ENCODE assay signal across 28 cellular contexts in the genomic region with DNA sequence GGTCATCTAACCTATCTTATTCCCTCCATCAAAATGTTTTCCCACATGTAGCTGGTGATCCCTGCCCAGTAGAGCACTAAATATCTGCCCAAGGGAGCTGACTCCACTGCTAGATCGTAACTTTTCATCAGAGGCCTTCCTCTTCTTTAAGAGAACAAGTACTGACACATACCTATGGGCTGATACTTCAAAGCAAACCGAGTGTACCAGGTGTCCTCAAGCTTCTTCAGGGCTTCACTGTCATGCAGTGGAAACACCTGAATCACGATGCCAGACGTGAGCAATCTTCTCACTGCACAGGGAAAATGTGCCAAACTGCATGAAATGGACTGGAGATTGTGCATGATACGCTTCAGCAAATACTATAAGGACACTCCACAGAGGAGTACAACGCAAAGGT.
"Had no signal": no experiment of that assay in that cellular context is flagged by ENCODE, and none has a peak within 500 bp of the region (broad histone marks: within the 10 kb centered on the region; RNA-seq: fewer than 3 reads in every experiment).

No MANE protein-coding gene starts in this region.

- FAIRE-seq: endothelial cell of umbilical vein, frontal cortex had no signal

- H3K27me3 ChIP-seq: ascending aorta, esophagus squamous epithelium, left lung, neural progenitor cell, spleen, suprapubic skin, tibial nerve had no signal

- H3K27ac ChIP-seq: ascending aorta, esophagus squamous epithelium, left lung, lower lobe of right lung, neural progenitor cell, spleen, suprapubic skin, tibial nerve, VCaP had no signal

- H3K4me1 ChIP-seq: lower lobe of right lung, suprapubic skin had no signal

- H3K9me3 Mint-ChIP-seq: activated naive CD8-positive, alpha-beta T cell treated with anti-CD3 and anti-CD28 coated beads, Interleukin-2, amount 10 ng/mL, durations not matched to agents 7 days and 5 days; activated T-helper 1 cell treated with anti-CD3 and anti-CD28 coated beads, Interleukin-12 subunit alpha, Interleukin-12 subunit beta, Interleukin-2, Interleukin-4 antibody, amounts not matched to agents 30 ng/mL and 10 ng/mL and 1 ng/mL, durations not matched to agents 14 hours and 24 hours and 36 hours; brain; natural killer cell; neural progenitor cell; T-helper 2 cell treated with Interferon-gamma antibody and Interleukin-4, amounts not matched to agents 5 μg/mL and 100 μg/mL, for 36 hours had no signal

- H3K36me3 Mint-ChIP-seq: natural killer cell had no signal

- H3K36me3 ChIP-seq: neural progenitor cell had no signal

- H3K4me3 ChIP-seq: ascending aorta, esophagus squamous epithelium, left lung, lower lobe of right lung, neural progenitor cell, spleen, suprapubic skin, tibial nerve had no signal

- H3K4me2 ChIP-seq: neural progenitor cell had no signal

- H3K27me3 Mint-ChIP-seq: activated naive CD4-positive, alpha-beta T cell treated with anti-CD3 and anti-CD28 coated beads, Interleukin-2, amount 10 ng/mL, durations not matched to agents 7 days and 5 days; activated naive CD8-positive, alpha-beta T cell treated with anti-CD3 and anti-CD28 coated beads, Interleukin-2, amount 10 ng/mL, durations not matched to agents 7 days and 5 days; brain had no signal

- H3K9ac ChIP-seq: neural progenitor cell had no signal

- H3K9me3 ChIP-seq: ascending aorta, esophagus squamous epithelium, left lung, lower lobe of right lung, spleen, suprapubic skin, tibial nerve had no signal

- H3K4me1 Mint-ChIP-seq: natural killer cell had no signal

- DNase-seq: activated CD4-positive, alpha-beta T cell treated with anti-CD3 and anti-CD28 coated beads for 48 hours; activated CD4-positive, alpha-beta T cell treated with anti-CD3 and anti-CD28 coated beads, Interleukin-2, amount 50 U/mL, for 48 hours; activated CD8-positive, alpha-beta memory T cell treated with anti-CD3 and anti-CD28 coated beads for 24 hours; activated gamma-delta T cell; activated naive CD4-positive, alpha-beta T cell treated with anti-CD3 and anti-CD28 coated beads, Interleukin-2, amount 10 ng/mL, durations not matched to agents 7 days and 5 days; activated naive CD8-positive, alpha-beta T cell treated with anti-CD3 and anti-CD28 coated beads, Interleukin-2, amount 10 ng/mL, durations not matched to agents 7 days and 5 days; caudate nucleus; cortex of kidney; esophagus squamous epithelium; left lung; lower lobe of right lung; mesendoderm; natural killer cell; occipital lobe; right cardiac atrium; spleen; stimulated activated naive CD4-positive, alpha-beta T cell had no signal

- ATAC-seq: activated CD4-positive, CD25-positive, alpha-beta regulatory T cell treated with anti-CD3 and anti-CD28 coated beads, Interleukin-2, amount 50 U/mL, for 24 hours; left lung; lower lobe of right lung; natural killer cell; right cardiac atrium had no signal

- H2AFZ ChIP-seq: neural progenitor cell had no signal

- H3K4me3 Mint-ChIP-seq: activated naive CD4-positive, alpha-beta T cell treated with anti-CD3 and anti-CD28 coated beads, Interleukin-2, amount 10 ng/mL, durations not matched to agents 7 days and 5 days; activated naive CD8-positive, alpha-beta T cell treated with anti-CD3 and anti-CD28 coated beads, Interleukin-2, amount 10 ng/mL, durations not matched to agents 7 days and 5 days; activated T-helper 1 cell treated with anti-CD3 and anti-CD28 coated beads, Interleukin-12 subunit alpha, Interleukin-12 subunit beta, Interleukin-2, Interleukin-4 antibody, amounts not matched to agents 30 ng/mL and 10 ng/mL and 1 ng/mL, durations not matched to agents 14 hours and 24 hours and 36 hours; brain; natural killer cell; neural progenitor cell; T-helper 2 cell treated with Interferon-gamma antibody and Interleukin-4, amounts not matched to agents 5 μg/mL and 100 μg/mL, for 36 hours had no signal

- H3K27ac Mint-ChIP-seq: activated naive CD4-positive, alpha-beta T cell treated with anti-CD3 and anti-CD28 coated beads, Interleukin-2, amount 10 ng/mL, durations not matched to agents 7 days and 5 days; activated naive CD8-positive, alpha-beta T cell treated with anti-CD3 and anti-CD28 coated beads, Interleukin-2, amount 10 ng/mL, durations not matched to agents 7 days and 5 days; activated T-helper 1 cell treated with anti-CD3 and anti-CD28 coated beads, Interleukin-12 subunit alpha, Interleukin-12 subunit beta, Interleukin-2, Interleukin-4 antibody, amounts not matched to agents 30 ng/mL and 10 ng/mL and 1 ng/mL, durations not matched to agents 14 hours and 24 hours and 36 hours; brain; natural killer cell; neural progenitor cell; T-helper 2 cell treated with Interferon-gamma antibody and Interleukin-4, amounts not matched to agents 5 μg/mL and 100 μg/mL, for 36 hours had no signal
